Comparison of ENCODE assay signal across 19 cellular contexts in genomic region chr4:14636563-14636962, GRCh38.
A peak's percentile ranks its signal among the peaks of the same experiment; 100 is the strongest.
DNase-seq lines count a peak whose midpoint lies in the region; ATAC-seq, FAIRE-seq and TF ChIP-seq lines count a peak whose summit lies in the region.
"Had no signal": no experiment of that assay in that cellular context is flagged by ENCODE, and none has a peak within 500 bp of the region (broad histone marks: within the 10 kb centered on the region; RNA-seq: fewer than 3 reads in every experiment).

No MANE protein-coding gene starts in this region.

- FAIRE-seq in GM12892 (lab: Jason Lieb, UNC), result no peak
- FAIRE-seq: A204.1, D721Med, H54, HepG2, HTR-8/SVneo had no signal

- intact Hi-C loops in left ventricle myocardium superior (cut with micrococcal nuclease), result no loop called here

- DNase-seq in GM12865 (ENCODE audit: low read depth) (peak; percentile 6), fibroblast of mammary gland (ENCODE audit: low read depth) (peak; percentile 1), left ventricle myocardium superior (no peak), foreskin keratinocyte (no peak), GM12892 (ENCODE audit: insufficient read length) (no peak)
- DNase-seq: CD8-positive, alpha-beta T cell; COR-L47; DND-41; GDM1; GM23248 had no signal

- H3K36me3 Mint-ChIP-seq in stimulated activated memory B cell treated with anti-CD40 and anti-IgM and Interleukin-4, amounts not matched to agents 10 μg/mL and 1 μg/mL and 100 μg/mL, for 72 hours, result no peaks in the 10 kb centered on the region
- H3K36me3 Mint-ChIP-seq: CD14-positive monocyte; CD8-positive, alpha-beta T cell had no signal

- H3K27me3 ChIP-seq in foreskin keratinocyte, result no peaks in the 10 kb centered on the region

- no peak overlapping the region for H3K27ac Mint-ChIP-seq in stimulated activated memory B cell treated with anti-CD40 and anti-IgM and Interleukin-4, amounts not matched to agents 10 μg/mL and 1 μg/mL and 100 μg/mL, for 72 hours
- H3K27ac Mint-ChIP-seq: CD14-positive monocyte; CD8-positive, alpha-beta T cell had no signal

- no peak overlapping the region for H3K4me3 ChIP-seq in GM12865 (ENCODE audit: low read depth, low read length)
- no peak overlapping the region for H3K4me3 ChIP-seq in fibroblast of mammary gland (ENCODE audit: control insufficient read depth, low read depth, low read length)
- H3K4me3 ChIP-seq: GM23248 had no signal

- peaks cover 9% of the 10 kb centered on the region for H3K9me3 Mint-ChIP-seq in stimulated activated memory B cell treated with anti-CD40 and anti-IgM and Interleukin-4, amounts not matched to agents 10 μg/mL and 1 μg/mL and 100 μg/mL, for 72 hours

- H3K4me1 Mint-ChIP-seq in stimulated activated memory B cell treated with anti-CD40 and anti-IgM and Interleukin-4, amounts not matched to agents 10 μg/mL and 1 μg/mL and 100 μg/mL, for 72 hours, result no peaks in the 10 kb centered on the region
- H3K4me1 Mint-ChIP-seq: CD14-positive monocyte had no signal

- H3K27me3 Mint-ChIP-seq in stimulated activated memory B cell treated with anti-CD40 and anti-IgM and Interleukin-4, amounts not matched to agents 10 μg/mL and 1 μg/mL and 100 μg/mL, for 72 hours, result peaks cover 9% of the 10 kb centered on the region

- ATAC-seq in HG03565 (IDR thresholded peaks at IDR 0.05; ENCODE audit: unreplicated experiment), result peak; percentile 60
- ATAC-seq in stimulated activated memory B cell treated with anti-CD40 and anti-IgM and Interleukin-4, amounts not matched to agents 10 μg/mL and 1 μg/mL and 100 μg/mL, for 72 hours, result peak; percentile 78
- no peak for ATAC-seq in left ventricle myocardium superior
- no peak for ATAC-seq in foreskin keratinocyte
- ATAC-seq: CD8-positive, alpha-beta T cell; HCT116; HepG2 had no signal

- H3K4me3 Mint-ChIP-seq in stimulated activated memory B cell treated with anti-CD40 and anti-IgM and Interleukin-4, amounts not matched to agents 10 μg/mL and 1 μg/mL and 100 μg/mL, for 72 hours, result no peak overlapping the region
- H3K4me3 Mint-ChIP-seq: CD14-positive monocyte; CD8-positive, alpha-beta T cell had no signal

- H3K4me1 ChIP-seq in foreskin keratinocyte, result no peaks in the 10 kb centered on the region

- H3K27ac ChIP-seq in foreskin keratinocyte, result no peak overlapping the region
- H3K27ac ChIP-seq: GM23248 had no signal

- no peak for TF ChIP-seq POLR2A in GM12892 (IDR thresholded peaks at IDR 0.05; ENCODE audit: low read depth, low read length)

- no peak for TF ChIP-seq CTCF in GM12865 (IDR thresholded peaks at IDR 0.05; ENCODE audit: insufficient read depth, low read depth, low read length, missing control alignments)
- TF ChIP-seq CTCF in fibroblast of mammary gland (conservative IDR thresholded peaks at IDR 0.05; ENCODE audit: control insufficient read depth, insufficient read depth, low read depth, low read length), result no peak
- TF ChIP-seq CTCF in foreskin keratinocyte (conservative IDR thresholded peaks at IDR 0.05), result no peak

Comparison
In these comparisons a context has a peak if more than half of its experiments do, and no peak if none do; other contexts are left out.
1. DNase-seq: peak in GM12865 (single experiment) and fibroblast of mammary gland (single experiment); none in left ventricle myocardium superior (single experiment), foreskin keratinocyte (0 of 2) and GM12892 (single experiment).
2. ATAC-seq: peak in HG03565 (single experiment) and stimulated activated memory B cell treated with anti-CD40 and anti-IgM and Interleukin-4, amounts not matched to agents 10 μg/mL and 1 μg/mL and 100 μg/mL, for 72 hours (single experiment); none in left ventricle myocardium superior (single experiment) and foreskin keratinocyte (single experiment).